Comparison of ENCODE assay signal across 8 cellular contexts in genomic region chr6:135506270-135506997, GRCh38. TPM values are rescaled to one million over a fixed set of nuclear protein-coding genes. Genes with fewer than 3 reads are reported as not detected.
DNase-seq lines count a peak whose midpoint lies in the region; ATAC-seq and TF ChIP-seq lines count a peak whose summit lies in the region.

No MANE protein-coding gene starts in this region.

- no peaks in the 10 kb centered on the region for H3K79me2 ChIP-seq in hepatocyte

- no peaks in the 10 kb centered on the region for H3K9me2 ChIP-seq in hepatocyte (replicated peaks; ENCODE audit: insufficient read depth)

- no peak overlapping the region for H3K27ac Mint-ChIP-seq in Calu3 (ENCODE audit: unreplicated experiment)
- H3K27ac Mint-ChIP-seq in activated naive CD8-positive, alpha-beta T cell treated with anti-CD3 and anti-CD28 coated beads, Interleukin-2, amount 10 ng/mL, durations not matched to agents 7 days and 5 days, result no peak overlapping the region

- H2AFZ ChIP-seq in hepatocyte, result no peak overlapping the region

- DNase-seq in Calu3 (peak; percentile 8), NCI-H2196 (lab: John Stamatoyannopoulos, UW; ENCODE audit: unreplicated experiment) (peak; percentile 66), hepatocyte (ENCODE audit: low spot score) (peak; percentile 62), superior temporal gyrus (ENCODE audit: extremely low spot score) (peak; percentile 76)
- DNase-seq in activated naive CD8-positive, alpha-beta T cell treated with anti-CD3 and anti-CD28 coated beads, Interleukin-2, amount 10 ng/mL, durations not matched to agents 7 days and 5 days, result no peak
- no peak for DNase-seq in NK-92 treated with Interleukin-12 subunit alpha and Interleukin-12 subunit beta, amount 100 ng/mL, for 24 hours (lab: John Stamatoyannopoulos, UW)

- intact Hi-C loops in Calu3 (cut with micrococcal nuclease; ENCODE audit: unreplicated experiment), result loop anchor here (10.0 kb wide), 2 partner anchors 718 to 808 kb away; no protein-coding TSS in a partner anchor

- peaks cover 16% of the 10 kb centered on the region for H3K4me1 Mint-ChIP-seq in Calu3 (ENCODE audit: low read depth, unreplicated experiment)
- H3K4me1 Mint-ChIP-seq in activated naive CD8-positive, alpha-beta T cell treated with anti-CD3 and anti-CD28 coated beads, Interleukin-2, amount 10 ng/mL, durations not matched to agents 7 days and 5 days, result peaks cover 2% of the 10 kb centered on the region

- peak; percentile 93 for ATAC-seq in GM18873 (IDR thresholded peaks at IDR 0.05; ENCODE audit: low FRiP score, unreplicated experiment)
- peak; percentile 73 for ATAC-seq in HG03060 (IDR thresholded peaks at IDR 0.05; ENCODE audit: low read depth, unreplicated experiment)
- ATAC-seq in activated naive CD8-positive, alpha-beta T cell treated with anti-CD3 and anti-CD28 coated beads, Interleukin-2, amount 10 ng/mL, durations not matched to agents 7 days and 5 days (ENCODE audit: low read depth), result peak; percentile 74

- TF ChIP-seq CTCF in Calu3 (IDR thresholded peaks at IDR 0.05; ENCODE audit: unreplicated experiment), result peak; percentile 21
- peak; percentile 71 for TF ChIP-seq CTCF in hepatocyte (IDR thresholded peaks at IDR 0.05; ENCODE audit: poor library complexity)

- peaks cover 12% of the 10 kb centered on the region for H3K4me1 ChIP-seq in hepatocyte (ENCODE audit: insufficient read depth)

- no peaks in the 10 kb centered on the region for H3K36me3 ChIP-seq in hepatocyte (replicated peaks; ENCODE audit: insufficient read depth, low read depth)

- H3K4me3 Mint-ChIP-seq in Calu3 (ENCODE audit: low read depth, unreplicated experiment), result no peak overlapping the region
- no peak overlapping the region for H3K4me3 Mint-ChIP-seq in activated naive CD8-positive, alpha-beta T cell treated with anti-CD3 and anti-CD28 coated beads, Interleukin-2, amount 10 ng/mL, durations not matched to agents 7 days and 5 days

- no peaks in the 10 kb centered on the region for H3K27me3 ChIP-seq in hepatocyte

- POLR2A ChIA-PET in activated naive CD8-positive, alpha-beta T cell treated with anti-CD3 and anti-CD28 coated beads, Interleukin-2, amount 10 ng/mL, durations not matched to agents 7 days and 5 days (lab: Charles Lee), result interaction anchor here (1.4 kb wide), 1 partner anchor 720 kb away, joined by 3 read pairs; no protein-coding TSS in a partner anchor

- CTCF ChIA-PET in Calu3 (lab: Charles Lee), result no interaction called here

- H4K20me1 ChIP-seq in hepatocyte (ENCODE audit: insufficient read depth, poor library complexity, severe bottlenecking), result no peaks in the 10 kb centered on the region

- no peaks in the 10 kb centered on the region for H3K27me3 Mint-ChIP-seq in Calu3 (ENCODE audit: unreplicated experiment)
- H3K27me3 Mint-ChIP-seq in activated naive CD8-positive, alpha-beta T cell treated with anti-CD3 and anti-CD28 coated beads, Interleukin-2, amount 10 ng/mL, durations not matched to agents 7 days and 5 days, result no peaks in the 10 kb centered on the region

- H3K4me2 ChIP-seq in hepatocyte, result no peak overlapping the region

- WGBS in hepatocyte (ENCODE audit: low lambda C conversion rate, missing lambda C conversion rate), result 50% methylated on average over 4 of the region's 4 CpGs

- H3K27ac ChIP-seq in hepatocyte, result peak overlapping the region; percentile 44

- H3K9me3 Mint-ChIP-seq in Calu3 (ENCODE audit: low read depth, unreplicated experiment), result no peaks in the 10 kb centered on the region
- H3K9me3 Mint-ChIP-seq in activated naive CD8-positive, alpha-beta T cell treated with anti-CD3 and anti-CD28 coated beads, Interleukin-2, amount 10 ng/mL, durations not matched to agents 7 days and 5 days, result no peaks in the 10 kb centered on the region

- H3K36me3 Mint-ChIP-seq in Calu3 (ENCODE audit: insufficient read depth, unreplicated experiment), result no peaks in the 10 kb centered on the region
- H3K36me3 Mint-ChIP-seq in activated naive CD8-positive, alpha-beta T cell treated with anti-CD3 and anti-CD28 coated beads, Interleukin-2, amount 10 ng/mL, durations not matched to agents 7 days and 5 days, result no peaks in the 10 kb centered on the region

- BruUV-seq in Calu3 (replicated peaks; lab: Mats Ljungman, UMichigan), result no TSS peak

- no peaks in the 10 kb centered on the region for H3K9me3 ChIP-seq in hepatocyte (ENCODE audit: low read depth)

- H3K4me3 ChIP-seq in hepatocyte, result no peak overlapping the region

RNA-seq across cellular contexts. Expression of gene AHI1, which starts 8.9 kb away (rescaled TPM):
- 18.0 and 19.8 TPM in 2 replicates for total RNA-seq in Calu3 (2022)
- total RNA-seq in activated naive CD8-positive, alpha-beta T cell treated with anti-CD3 and anti-CD28 coated beads, Interleukin-2, amount 10 ng/mL, durations not matched to agents 7 days and 5 days, result 10 to 100 TPM; 19.9 to 21.4 TPM
- total RNA-seq in hepatocyte, result 14.8 and 15.1 TPM in 2 replicates
- 21.5 and 29.1 TPM in 2 replicates for polyA plus RNA-seq in hepatocyte

Comparison
In these comparisons a context has a peak if more than half of its experiments do, and no peak if none do; other contexts are left out.
1. DNase-seq: peak in Calu3 (single experiment), NCI-H2196 (single experiment), hepatocyte (single experiment) and superior temporal gyrus (single experiment); none in activated naive CD8-positive, alpha-beta T cell treated with anti-CD3 and anti-CD28 coated beads, Interleukin-2, amount 10 ng/mL, durations not matched to agents 7 days and 5 days (single experiment) and NK-92 treated with Interleukin-12 subunit alpha and Interleukin-12 subunit beta, amount 100 ng/mL, for 24 hours (single experiment).
2. Peak in every context shown above with its lines, with median percentiles within 50 percentile points of each other: ATAC-seq.